Comparison of ENCODE assay signal across 2 cellular contexts in the genomic region with DNA sequence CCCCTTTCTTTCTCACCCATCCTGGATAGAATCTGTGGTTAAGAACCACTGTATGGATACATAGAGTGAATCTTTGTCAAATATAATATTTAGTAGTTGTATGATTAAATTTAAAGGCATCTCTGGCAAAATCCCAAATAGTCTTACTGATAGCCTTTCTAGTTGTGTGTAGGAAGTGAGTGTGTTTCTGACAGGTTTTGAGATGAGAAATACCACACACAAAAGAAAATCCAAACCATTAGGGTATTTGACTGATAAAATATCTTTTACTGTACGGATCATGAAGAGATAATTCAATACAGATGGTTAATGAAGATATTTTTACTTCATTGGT.
TF ChIP-seq lines count a peak whose summit lies in the region.

No MANE protein-coding gene starts in this region.

TF ChIP-seq in endothelial cell of umbilical vein, 7 proteins besides CTCF, POLR2A, EP300 and RAD21:
- TF ChIP-seq GATA2 (IDR thresholded peaks at IDR 0.05; ENCODE audit: insufficient read depth, insufficient read length, low read depth, low read length) = peak; percentile 50
- TF ChIP-seq FOS (IDR thresholded peaks at IDR 0.05; ENCODE audit: borderline replicate concordance, insufficient read depth, low read length) = peak; percentile 21
- TF ChIP-seq, protein P1, sequence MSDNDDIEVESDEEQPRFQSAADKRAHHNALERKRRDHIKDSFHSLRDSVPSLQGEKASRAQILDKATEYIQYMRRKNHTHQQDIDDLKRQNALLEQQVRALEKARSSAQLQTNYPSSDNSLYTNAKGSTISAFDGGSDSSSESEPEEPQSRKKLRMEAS (IDR thresholded peaks at IDR 0.05; ENCODE audit: insufficient read depth, insufficient read length) = no peak
- TF ChIP-seq POLR2AphosphoS5 (IDR thresholded peaks at IDR 0.05; ENCODE audit: insufficient read depth, low read depth, low read length) = no peak
- TF ChIP-seq EZH2 (IDR thresholded peaks at IDR 0.05; ENCODE audit: borderline replicate concordance, low read depth, low read length, severe bottlenecking) = no peak
- no peak for TF ChIP-seq MYC (IDR thresholded peaks at IDR 0.05; ENCODE audit: low read depth, low read length)

TF ChIP-seq in WTC11, 78 proteins besides CTCF, POLR2A, EP300 and RAD21:
- TF ChIP-seq GTF2I (CRISPR knock-in tag; conservative IDR thresholded peaks at IDR 0.05) = no peak
- TF ChIP-seq, protein P2, sequence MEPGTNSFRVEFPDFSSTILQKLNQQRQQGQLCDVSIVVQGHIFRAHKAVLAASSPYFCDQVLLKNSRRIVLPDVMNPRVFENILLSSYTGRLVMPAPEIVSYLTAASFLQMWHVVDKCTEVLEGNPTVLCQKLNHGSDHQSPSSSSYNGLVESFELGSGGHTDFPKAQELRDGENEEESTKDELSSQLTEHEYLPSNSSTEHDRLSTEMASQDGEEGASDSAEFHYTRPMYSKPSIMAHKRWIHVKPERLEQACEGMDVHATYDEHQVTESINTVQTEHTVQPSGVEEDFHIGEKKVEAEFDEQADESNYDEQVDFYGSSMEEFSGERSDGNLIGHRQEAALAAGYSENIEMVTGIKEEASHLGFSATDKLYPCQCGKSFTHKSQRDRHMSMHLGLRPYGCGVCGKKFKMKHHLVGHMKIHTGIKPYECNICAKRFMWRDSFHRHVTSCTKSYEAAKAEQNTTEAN (CRISPR knock-in tag; IDR thresholded peaks at IDR 0.05) = no peak
- TF ChIP-seq NFYB (CRISPR knock-in tag; conservative IDR thresholded peaks at IDR 0.05; ENCODE audit: low read depth) = no peak
TF ChIP-seq in WTC11: peak in this region for 0.
